12 cellular contexts compared by ENCODE assay signal in genomic region chr1:234934611-234935033, GRCh38.
DNase-seq lines count a peak whose midpoint lies in the region; ATAC-seq and TF ChIP-seq lines count a peak whose summit lies in the region.
"Had no signal": no experiment of that assay in that cellular context is flagged by ENCODE, and none has a peak within 500 bp of the region (broad histone marks: within the 10 kb centered on the region; RNA-seq: fewer than 3 reads in every experiment).

No MANE protein-coding gene starts in this region.

- peaks cover 5 to 11% of the 10 kb centered on the region in 2 experiments; a peak in 1 of 4 replicates for H3K4me1 ChIP-seq in SK-N-SH (ENCODE audit: control insufficient read depth in 1 of 2, insufficient read depth in 2 of 2, low read depth in 1 of 2, low read length in 1 of 2)

- ATAC-seq in SK-N-SH treated with all-trans-retinoic acid at 6 μM for 48 hours (peak; percentile 33; the same call in 2 of the 3 replicates), GM18519 (IDR thresholded peaks at IDR 0.05; ENCODE audit: low FRiP score, unreplicated experiment) (no peak), HG03045 (IDR thresholded peaks at IDR 0.05; ENCODE audit: unreplicated experiment) (no peak)
- ATAC-seq: HCT116 had no signal

- WGBS in SK-N-SH (ENCODE audit: low lambda C conversion rate): 54% methylated on average over 7 of the region's 7 CpGs

- no peak overlapping the region for H3K4me3 ChIP-seq in SK-N-SH (ENCODE audit: low read depth in 2 of 2, low read length in 1 of 2)
- H3K4me3 ChIP-seq in choroid plexus epithelial cell (ENCODE audit: low read depth, low read length): no peak overlapping the region
- H3K4me3 ChIP-seq in skeletal muscle cell (ENCODE audit: low read depth, low read length): no peak overlapping the region

- peaks cover 17% of the 10 kb centered on the region for H3F3A ChIP-seq in SK-N-SH (replicated peaks; ENCODE audit: insufficient read depth)

- TF ChIP-seq EP300 in SK-N-SH (IDR thresholded peaks at IDR 0.05; ENCODE audit: borderline replicate concordance in 1 of 2, low read depth in 1 of 2, low read length in 1 of 2): no peak

- POLR2A ChIA-PET in SK-N-SH (lab: Yijun Ruan, JAX): no interaction called here

- H4K20me1 ChIP-seq in SK-N-SH (ENCODE audit: insufficient read depth): no peaks in the 10 kb centered on the region

- TF ChIP-seq RAD21 in SK-N-SH (IDR thresholded peaks at IDR 0.05; ENCODE audit: low read length): no peak

- H3K79me2 ChIP-seq in SK-N-SH (ENCODE audit: insufficient read depth): no peaks in the 10 kb centered on the region

- CTCF ChIA-PET in SK-N-SH (lab: Yijun Ruan, JAX): no interaction called here

- H3K9me2 ChIP-seq in SK-N-SH: no peaks in the 10 kb centered on the region

- no peak overlapping the region for H2AFZ ChIP-seq in SK-N-SH (ENCODE audit: low read depth)

- H3K4me2 ChIP-seq in SK-N-SH: no peak overlapping the region

- no peak overlapping the region for H3K9ac ChIP-seq in SK-N-SH

- TF ChIP-seq CTCF in SK-N-SH (IDR thresholded peaks at IDR 0.05) (no peak), choroid plexus epithelial cell (conservative IDR thresholded peaks at IDR 0.05; ENCODE audit: low read depth, low read length) (no peak)

- H3K27ac ChIP-seq in SK-N-SH (ENCODE audit: low read depth in 2 of 2, low read length in 1 of 2) (peak overlapping the region in 1 of 2 experiments; percentile 62; a peak in 2 of 4 replicates), substantia nigra (ENCODE audit: low read depth, low read length, poor library complexity, severe bottlenecking) (no peak overlapping the region)
- H3K27ac ChIP-seq: 22Rv1 had no signal

- no peaks in the 10 kb centered on the region for H3K27me3 ChIP-seq in SK-N-SH (ENCODE audit: insufficient read depth)

- H3K36me3 ChIP-seq in SK-N-SH (replicated peaks in 1 of 2; ENCODE audit: control insufficient read depth in 1 of 2, insufficient read depth in 2 of 2, low read length in 1 of 2): no peaks in the 10 kb centered on the region

- H3K9me3 ChIP-seq in SK-N-SH: no peaks in the 10 kb centered on the region

- DNase-seq in SK-N-SH: no peak
- DNase-seq in NOMO-1 treated with DMSO at 0.1 percent for 48 hours (lab: John Stamatoyannopoulos, UW; ENCODE audit: unreplicated experiment): peak; percentile 93
- DNase-seq in choroid plexus epithelial cell (ENCODE audit: low read depth): peak; percentile 84
- DNase-seq in skeletal muscle cell (ENCODE audit: low read depth): peak; percentile 84
- no peak for DNase-seq in substantia nigra (lab: John Stamatoyannopoulos, UW)
- DNase-seq: caudate nucleus, NCI-H2081 had no signal

TF ChIP-seq in SK-N-SH treated with all-trans-retinoic acid at 6 μM for 48 hours, 23 proteins besides CTCF, POLR2A, EP300 and RAD21 (continues in another document):
- TF ChIP-seq ZC3H10 (CRISPR knock-in tag; IDR thresholded peaks at IDR 0.05) (no peak), ZNF565 (CRISPR knock-in tag; conservative IDR thresholded peaks at IDR 0.05; ENCODE audit: low read depth) (no peak), BACH2 (CRISPR knock-in tag; IDR thresholded peaks at IDR 0.05; ENCODE audit: borderline replicate concordance) (no peak), TSHZ2 (CRISPR knock-in tag; IDR thresholded peaks at IDR 0.05) (no peak), POU6F1 (CRISPR knock-in tag; IDR thresholded peaks at IDR 0.05; ENCODE audit: borderline replicate concordance, low read depth) (no peak), OSR1 (CRISPR knock-in tag; IDR thresholded peaks at IDR 0.05) (no peak), CSDC2 (CRISPR knock-in tag; IDR thresholded peaks at IDR 0.05) (no peak)

TF ChIP-seq in SK-N-SH, 30 proteins besides CTCF, POLR2A, EP300 and RAD21:
- no peak for TF ChIP-seq MEF2A (IDR thresholded peaks at IDR 0.05; ENCODE audit: borderline replicate concordance, low read depth)
- no peak for TF ChIP-seq FOXM1 (IDR thresholded peaks at IDR 0.05; ENCODE audit: low read depth)
- TF ChIP-seq TCF12 (IDR thresholded peaks at IDR 0.05): no peak
- no peak for TF ChIP-seq TEAD4 (IDR thresholded peaks at IDR 0.05; ENCODE audit: borderline replicate concordance, insufficient read depth)
- TF ChIP-seq ELF1 (IDR thresholded peaks at IDR 0.05): no peak
- TF ChIP-seq, protein P1, sequence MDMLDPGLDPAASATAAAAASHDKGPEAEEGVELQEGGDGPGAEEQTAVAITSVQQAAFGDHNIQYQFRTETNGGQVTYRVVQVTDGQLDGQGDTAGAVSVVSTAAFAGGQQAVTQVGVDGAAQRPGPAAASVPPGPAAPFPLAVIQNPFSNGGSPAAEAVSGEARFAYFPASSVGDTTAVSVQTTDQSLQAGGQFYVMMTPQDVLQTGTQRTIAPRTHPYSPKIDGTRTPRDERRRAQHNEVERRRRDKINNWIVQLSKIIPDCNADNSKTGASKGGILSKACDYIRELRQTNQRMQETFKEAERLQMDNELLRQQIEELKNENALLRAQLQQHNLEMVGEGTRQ (IDR thresholded peaks at IDR 0.05; ENCODE audit: borderline replicate concordance, low read depth, low read length): no peak
- TF ChIP-seq POLR2AphosphoS5 (IDR thresholded peaks at IDR 0.05; ENCODE audit: low read depth, low read length): no peak
- no peak for TF ChIP-seq RCOR1 (IDR thresholded peaks at IDR 0.05; ENCODE audit: low read length)
- no peak for TF ChIP-seq JUND (IDR thresholded peaks at IDR 0.05)
- TF ChIP-seq CHD2 (IDR thresholded peaks at IDR 0.05; ENCODE audit: low read length, partially characterized antibody): no peak
- no peak for TF ChIP-seq RXRA (IDR thresholded peaks at IDR 0.05; ENCODE audit: borderline replicate concordance, low read depth)
- TF ChIP-seq SIN3A (IDR thresholded peaks at IDR 0.05; ENCODE audit: borderline replicate concordance, low read depth, low read length): no peak
- no peak for TF ChIP-seq NRF1 (IDR thresholded peaks at IDR 0.05; ENCODE audit: low read depth, low read length)
- TF ChIP-seq MAX (IDR thresholded peaks at IDR 0.05; ENCODE audit: low read depth): no peak

Comparison
In these comparisons a context has a peak if more than half of its experiments do, and no peak if none do; other contexts are left out.
1. DNase-seq: peak in NOMO-1 treated with DMSO at 0.1 percent for 48 hours (single experiment), choroid plexus epithelial cell (single experiment) and skeletal muscle cell (single experiment); none in SK-N-SH (single experiment) and substantia nigra (0 of 49).